Comparison of ENCODE assay signal across 25 cellular contexts in genomic region chr2:190266314-190266713, GRCh38.
"Had no signal": no experiment of that assay in that cellular context is flagged by ENCODE, and none has a peak within 500 bp of the region (broad histone marks: within the 10 kb centered on the region; RNA-seq: fewer than 3 reads in every experiment).

No MANE protein-coding gene starts in this region.

- FAIRE-seq: small intestine, urothelium cell line had no signal

- H3K4me2 ChIP-seq: neural progenitor cell had no signal

- H3K4me1 ChIP-seq: neural progenitor cell, parathyroid adenoma, right lobe of liver, sigmoid colon, thyroid gland, tibial nerve, upper lobe of left lung, vagina had no signal

- H3K9ac ChIP-seq: neural progenitor cell, parathyroid adenoma had no signal

- H3K9me3 ChIP-seq: ovary, sigmoid colon, stomach, thoracic aorta, thyroid gland, upper lobe of left lung, vagina had no signal

- DNase-seq: occipital lobe; ovary; posterior cingulate gyrus; psoas muscle; right cardiac atrium; right lobe of liver; sigmoid colon; small intestine; stimulated activated CD4-positive, alpha-beta T cell treated with anti-CD3 and anti-CD28 coated beads, Interleukin-15, amount 100 ng/mL, for 24 hours; stimulated activated CD4-positive, alpha-beta T cell treated with anti-CD3 and anti-CD28 coated beads, Interleukin-2, amount 100 ng/mL, for 24 hours; stimulated activated CD4-positive, alpha-beta T cell treated with anti-CD3 and anti-CD28 coated beads, Interleukin-2, amount 100 ng/mL, for 48 hours; stimulated activated CD4-positive, alpha-beta T cell treated with anti-CD3 and anti-CD28 coated beads, Interleukin-4, amount 100 ng/mL, for 24 hours; stimulated activated naive B cell treated with anti-CD40 and anti-IgM and Interleukin-4, amounts not matched to agents 10 μg/mL and 1 μg/mL and 100 μg/mL, for 72 hours; stimulated activated naive CD4-positive, alpha-beta T cell treated with Interleukin-2 at 50 U/mL for 16 hours; stomach; thyroid gland; trophoblast cell had no signal

- H2AFZ ChIP-seq: neural progenitor cell, parathyroid adenoma had no signal

- H3K27me3 ChIP-seq: neural progenitor cell, ovary, right lobe of liver, sigmoid colon, stomach, thyroid gland, tibial nerve, upper lobe of left lung, vagina had no signal

- H3K4me3 ChIP-seq: neural progenitor cell, ovary, psoas muscle, right lobe of liver, sigmoid colon, stomach, thoracic aorta, thyroid gland, tibial nerve, upper lobe of left lung, vagina had no signal

- ATAC-seq: psoas muscle; right cardiac atrium; stimulated activated effector memory CD8-positive, alpha-beta T cell treated with anti-CD3 and anti-CD28 coated beads, Interleukin-12 subunit alpha, Interleukin-12 subunit beta, amount 100 ng/mL, for 72 hours; stimulated activated naive B cell treated with anti-CD40 and anti-IgM and Interleukin-4, amounts not matched to agents 10 μg/mL and 1 μg/mL and 100 μg/mL, for 72 hours had no signal

- H3K36me3 ChIP-seq: neural progenitor cell, ovary, sigmoid colon, thoracic aorta, thyroid gland, vagina had no signal

- H3K27ac ChIP-seq: neural progenitor cell, ovary, parathyroid adenoma, psoas muscle, right lobe of liver, sigmoid colon, stomach, thyroid gland, tibial nerve, upper lobe of left lung, vagina had no signal
